Comparison of ENCODE assay signal across 1 cellular context in genomic region chr6:37983720-37984501, GRCh38.
TF ChIP-seq lines count a peak whose summit lies in the region.

No MANE protein-coding gene starts in this region.

TF ChIP-seq in HEK293, 187 proteins besides CTCF, POLR2A, EP300 and RAD21 (continued from another document):
- TF ChIP-seq ZNF175 (tag by site-specific recombination; IDR thresholded peaks at IDR 0.05) (no peak), ZNF138 (tag by site-specific recombination; IDR thresholded peaks at IDR 0.05; ENCODE audit: borderline replicate concordance) (no peak), IKZF3 (tag by site-specific recombination; IDR thresholded peaks at IDR 0.05) (no peak), ZNF133 (tag by site-specific recombination; IDR thresholded peaks at IDR 0.05) (no peak), ZNF624 (tag by site-specific recombination; IDR thresholded peaks at IDR 0.05) (no peak), ZNF473 (tag by site-specific recombination; IDR thresholded peaks at IDR 0.05) (no peak), ZNF433 (tag by site-specific recombination; IDR thresholded peaks at IDR 0.05; ENCODE audit: low read depth) (no peak), ZNF184 (tag by site-specific recombination; IDR thresholded peaks at IDR 0.05) (no peak), ZNF350 (tag by site-specific recombination; IDR thresholded peaks at IDR 0.05) (no peak), MZF1 (tag by site-specific recombination; IDR thresholded peaks at IDR 0.05; ENCODE audit: borderline replicate concordance) (no peak), BCL11A (tag by site-specific recombination; IDR thresholded peaks at IDR 0.05; ENCODE audit: low read depth) (no peak), ZNF777 (tag by site-specific recombination; IDR thresholded peaks at IDR 0.05; ENCODE audit: borderline replicate concordance) (no peak), ZNF148 (tag by site-specific recombination; IDR thresholded peaks at IDR 0.05; ENCODE audit: borderline replicate concordance) (no peak)
- TF ChIP-seq, protein P1, sequence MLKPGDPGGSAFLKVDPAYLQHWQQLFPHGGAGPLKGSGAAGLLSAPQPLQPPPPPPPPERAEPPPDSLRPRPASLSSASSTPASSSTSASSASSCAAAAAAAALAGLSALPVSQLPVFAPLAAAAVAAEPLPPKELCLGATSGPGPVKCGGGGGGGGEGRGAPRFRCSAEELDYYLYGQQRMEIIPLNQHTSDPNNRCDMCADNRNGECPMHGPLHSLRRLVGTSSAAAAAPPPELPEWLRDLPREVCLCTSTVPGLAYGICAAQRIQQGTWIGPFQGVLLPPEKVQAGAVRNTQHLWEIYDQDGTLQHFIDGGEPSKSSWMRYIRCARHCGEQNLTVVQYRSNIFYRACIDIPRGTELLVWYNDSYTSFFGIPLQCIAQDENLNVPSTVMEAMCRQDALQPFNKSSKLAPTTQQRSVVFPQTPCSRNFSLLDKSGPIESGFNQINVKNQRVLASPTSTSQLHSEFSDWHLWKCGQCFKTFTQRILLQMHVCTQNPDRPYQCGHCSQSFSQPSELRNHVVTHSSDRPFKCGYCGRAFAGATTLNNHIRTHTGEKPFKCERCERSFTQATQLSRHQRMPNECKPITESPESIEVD (tag by site-specific recombination; IDR thresholded peaks at IDR 0.05) = 0 out of 2 replicates have a peak, but pooled peaks have one; percentile 20
- TF ChIP-seq, protein P2, sequence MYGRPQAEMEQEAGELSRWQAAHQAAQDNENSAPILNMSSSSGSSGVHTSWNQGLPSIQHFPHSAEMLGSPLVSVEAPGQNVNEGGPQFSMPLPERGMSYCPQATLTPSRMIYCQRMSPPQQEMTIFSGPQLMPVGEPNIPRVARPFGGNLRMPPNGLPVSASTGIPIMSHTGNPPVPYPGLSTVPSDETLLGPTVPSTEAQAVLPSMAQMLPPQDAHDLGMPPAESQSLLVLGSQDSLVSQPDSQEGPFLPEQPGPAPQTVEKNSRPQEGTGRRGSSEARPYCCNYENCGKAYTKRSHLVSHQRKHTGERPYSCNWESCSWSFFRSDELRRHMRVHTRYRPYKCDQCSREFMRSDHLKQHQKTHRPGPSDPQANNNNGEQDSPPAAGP (tag by site-specific recombination; IDR thresholded peaks at IDR 0.05) = no peak
